ENCODE assay signal across 8 cellular contexts in genomic region chr3:25428003-25428861, GRCh38. TPM values are rescaled to one million over a fixed set of nuclear protein-coding genes. Genes with fewer than 3 reads are reported as not detected.
DNase-seq lines count a peak whose midpoint lies in the region; ATAC-seq, FAIRE-seq and TF ChIP-seq lines count a peak whose summit lies in the region.

Gene RARB, plus strand, starts transcription at chr3:25428263. Its CDS starts 469 bp downstream, at chr3:25428732.

- H3K9me3 ChIP-seq in kidney (ENCODE audit: control insufficient read depth in 1 of 2, low read length in 2 of 2) (no peaks in the 10 kb centered on the region), small intestine (ENCODE audit: control insufficient read depth, low read depth) (no peaks in the 10 kb centered on the region)

- POLR2A ChIA-PET in BJ (lab: Charles Lee), result interaction anchor here (0.5 kb wide), 1 partner anchor 164 kb away, joined by 3 read pairs; no protein-coding TSS in a partner anchor

- intact Hi-C loops in kidney (cut with DNase I), result no loop called here

- peak; percentile 93 for FAIRE-seq in kidney (lab: Jason Lieb, UNC)
- no peak for FAIRE-seq in small intestine (lab: Jason Lieb, UNC)

- no peak for TF ChIP-seq CTCF in BJ (IDR thresholded peaks at IDR 0.05; ENCODE audit: insufficient read depth, low read depth, low read length)
- TF ChIP-seq CTCF in coronary artery (IDR thresholded peaks at IDR 0.05), result no peak
- TF ChIP-seq CTCF in kidney (IDR thresholded peaks at IDR 0.05; ENCODE audit: borderline replicate concordance, extremely low read depth, insufficient read depth), result no peak

- peak within 1 kb of the TSS; percentile 93 to 96 for H3K27ac ChIP-seq in coronary artery
- peak within 1 kb of the TSS; percentile 90 to 91 for H3K27ac ChIP-seq in kidney (ENCODE audit: low read depth in 2 of 2, low read length in 2 of 2)
- H3K27ac ChIP-seq in small intestine (ENCODE audit: low read depth in 1 of 2, low read length in 1 of 2), result peak within 1 kb of the TSS in 1 of 2 donors; percentile 85

- no peak for ATAC-seq in GM18867 (IDR thresholded peaks at IDR 0.05; ENCODE audit: unreplicated experiment)

- H3K27me3 ChIP-seq in BJ (ENCODE audit: control insufficient read depth, insufficient read depth, low read length) (no peaks in the 10 kb centered on the region), small intestine (ENCODE audit: control insufficient read depth in 2 of 2, insufficient read depth in 2 of 2, low read length in 2 of 2) (peaks cover 0 to 2% of the 10 kb centered on the region in 2 donors)

- no peaks in the 10 kb centered on the region for H3K36me3 ChIP-seq in BJ (ENCODE audit: control insufficient read depth, insufficient read depth, low read length)
- no peaks in the 10 kb centered on the region for H3K36me3 ChIP-seq in kidney (ENCODE audit: control insufficient read depth in 1 of 2, insufficient read depth in 2 of 2, low read length in 2 of 2)
- no peaks in the 10 kb centered on the region for H3K36me3 ChIP-seq in small intestine (ENCODE audit: control insufficient read depth in 2 of 2, insufficient read depth in 2 of 2, low read length in 2 of 2)

- H3K4me1 ChIP-seq in kidney (ENCODE audit: control insufficient read depth in 1 of 2, insufficient read depth in 1 of 2, low read depth in 1 of 2, low read length in 2 of 2) (peaks cover 0 to 6% of the 10 kb centered on the region in 2 donors), small intestine (ENCODE audit: control insufficient read depth in 2 of 2, insufficient read depth in 1 of 2, low read depth in 1 of 2, low read length in 1 of 2) (peaks cover 0 to 2% of the 10 kb centered on the region in 2 donors)

- H3K4me3 ChIP-seq in BJ (ENCODE audit: low read depth, low read length) (peak within 1 kb of the TSS; percentile 48), coronary artery (peak within 1 kb of the TSS; percentile 87), kidney (ENCODE audit: low read length in 2 of 2) (peak within 1 kb of the TSS; percentile 83 to 88), small intestine (ENCODE audit: low read depth in 1 of 2, low read length in 2 of 2) (peak within 1 kb of the TSS in 1 of 2 donors; percentile 32)

- peak within 1 kb of the TSS; percentile 35 to 90 for H3K9ac ChIP-seq in kidney (ENCODE audit: low read length in 2 of 2)

- CTCF ChIA-PET in BJ (lab: Yijun Ruan, JAX), result interaction anchor here (0.7 kb wide), 1 partner anchor 46 kb away, joined by 3 read pairs; no protein-coding TSS in a partner anchor

- WGBS in small intestine, 3 donors, result 2 to 5% (median 2%) methylated on average over 26 of the region's 26 CpGs

- DNase-seq in BJ (ENCODE audit: low read depth) (peak; percentile 81), H4 (ENCODE audit: low spot score) (peak; percentile 38), NOMO-1 (lab: John Stamatoyannopoulos, UW; ENCODE audit: unreplicated experiment in 2 of 2) (peak; percentile 57 to 76), coronary artery (ENCODE audit: low spot score) (peak; percentile 88), kidney (peak; percentile 89), small intestine (peak; percentile 69), GF-D8 (lab: John Stamatoyannopoulos, UW) (no peak)

RNA-seq across cellular contexts. Expression of gene RARB, which starts in this region (rescaled TPM):
- polyA plus RNA-seq in BJ (2011; rRNA removed) (7.8 and 10.1 TPM in 2 replicates), kidney (ENCODE audit: insufficient read depth, low read depth, low replicate concordance) (8.3 TPM), small intestine (1 to 10 TPM in 1 of 3 donors, under 1 TPM in 2; 0.27 to 1.3 (median 0.45) TPM)
- polyA minus RNA-seq in BJ (2011; rRNA and poly(A)+ RNA removed), result 13.2 and 19.9 TPM in 2 replicates
- total RNA-seq in H4 (2014; rRNA removed; shearing (Covaris generic)), result 0.90 and 1.0 TPM in 2 replicates
- total RNA-seq in kidney, result 14.7 TPM
